Comparison of ENCODE assay signal across 23 cellular contexts in the genomic region with DNA sequence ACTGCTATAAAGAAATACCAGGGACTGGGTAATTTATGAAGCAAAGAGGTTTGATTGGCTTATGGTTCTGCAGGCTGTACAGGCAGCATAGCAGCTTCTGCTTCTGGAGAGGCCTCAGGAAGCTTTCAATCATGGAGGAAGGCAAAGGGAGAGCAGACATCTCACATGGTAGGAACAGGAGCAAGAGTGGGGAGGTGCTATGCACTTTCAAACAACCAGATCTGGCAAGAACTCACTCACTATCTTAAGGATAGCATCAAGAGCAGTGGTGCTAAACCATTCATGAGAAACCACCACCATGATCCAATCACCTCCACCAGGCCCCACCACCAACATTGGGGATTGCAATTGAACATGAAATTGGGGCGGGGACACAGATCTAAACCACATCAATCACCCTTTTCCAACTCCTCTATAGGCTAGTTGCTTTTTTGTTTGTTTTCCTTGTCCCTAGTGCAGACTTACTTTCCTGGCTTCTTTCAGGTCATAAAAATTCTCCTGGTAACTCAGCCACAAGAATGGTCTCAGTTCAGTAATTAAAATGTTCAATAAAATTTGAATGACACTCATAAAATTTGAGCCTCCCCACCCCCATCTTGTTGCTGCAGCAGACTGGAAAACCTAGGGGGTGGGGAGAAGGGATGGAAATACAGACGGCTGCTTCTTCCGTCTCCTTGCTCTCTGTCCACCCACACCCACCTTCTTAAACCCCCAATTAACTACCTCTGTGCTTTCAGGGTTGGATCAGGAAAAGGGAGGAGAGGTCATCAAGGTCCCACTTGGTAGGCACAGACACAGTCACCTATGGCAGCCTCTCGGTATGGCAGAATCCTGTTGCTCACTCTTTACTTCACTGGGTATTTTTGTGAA.
"Had no signal": no experiment of that assay in that cellular context is flagged by ENCODE, and none has a peak within 500 bp of the region (broad histone marks: within the 10 kb centered on the region; RNA-seq: fewer than 3 reads in every experiment).

No MANE protein-coding gene starts in this region.

- H3K4me2 ChIP-seq: PC-9, SK-N-SH had no signal

- H3K36me3 Mint-ChIP-seq: brain had no signal

- H3K9me2 ChIP-seq: SK-N-SH had no signal

- H2AFZ ChIP-seq: PC-9 had no signal

- DNase-seq: activated CD4-positive, alpha-beta memory T cell treated with anti-CD3 and anti-CD28 coated beads, Interleukin-2, amount 10 ng/mL, durations not matched to agents 7 days and 5 days; activated CD4-positive, alpha-beta T cell treated with anti-CD3 and anti-CD28 coated beads for 36 hours; activated CD4-positive, alpha-beta T cell treated with anti-CD3 and anti-CD28 coated beads, Interleukin-2, amount 50 U/mL, for 1 hour; activated gamma-delta T cell; activated naive CD4-positive, alpha-beta T cell treated with anti-CD3 and anti-CD28 coated beads for 36 hours; activated T-cell treated with anti-CD3 and anti-CD28 coated beads for 4 hours; activated T-cell treated with anti-CD3 and anti-CD28 coated beads, Interleukin-2, amount 50 U/mL, for 48 hours; amygdala; Karpas-422; NCI-H1048; NCI-H1417; NCI-H1930; NCI-H2171; NCI-H226; PC-9; SK-N-SH; T-helper 1 cell; WERI-Rb-1 had no signal

- H3K27me3 Mint-ChIP-seq: activated CD4-positive, alpha-beta T cell treated with anti-CD3 and anti-CD28 coated beads for 36 hours; activated naive CD8-positive, alpha-beta T cell; activated T-helper 17 cell treated with anti-CD3 and anti-CD28 coated beads, Interleukin-2, amount 50 U/mL, for 72 hours; brain had no signal

- H3K36me3 ChIP-seq: cardiac muscle cell, WERI-Rb-1 had no signal

- H3K27me3 ChIP-seq: cardiac muscle cell had no signal

- H3K9me3 Mint-ChIP-seq: activated naive CD4-positive, alpha-beta T cell treated with anti-CD3 and anti-CD28 coated beads for 36 hours; activated T-helper 17 cell treated with anti-CD3 and anti-CD28 coated beads, Interleukin-2, amount 50 U/mL, for 72 hours had no signal

- ATAC-seq: activated CD4-positive, alpha-beta T cell treated with anti-CD3 and anti-CD28 coated beads for 36 hours; activated T-helper 17 cell treated with anti-CD3 and anti-CD28 coated beads, Interleukin-2, amount 50 U/mL, for 72 hours had no signal

- H3K27ac ChIP-seq: cardiac muscle cell, PC-9, WERI-Rb-1 had no signal

- H3K27ac Mint-ChIP-seq: activated CD4-positive, alpha-beta memory T cell treated with anti-CD3 and anti-CD28 coated beads, Interleukin-2, amount 10 ng/mL, durations not matched to agents 7 days and 5 days; activated CD4-positive, alpha-beta T cell treated with anti-CD3 and anti-CD28 coated beads for 36 hours; activated naive CD4-positive, alpha-beta T cell treated with anti-CD3 and anti-CD28 coated beads for 36 hours; activated naive CD8-positive, alpha-beta T cell; activated T-helper 17 cell treated with anti-CD3 and anti-CD28 coated beads, Interleukin-2, amount 50 U/mL, for 72 hours had no signal

- H3K9me3 ChIP-seq: SK-N-SH had no signal

- H3K4me3 Mint-ChIP-seq: activated CD4-positive, alpha-beta memory T cell treated with anti-CD3 and anti-CD28 coated beads, Interleukin-2, amount 10 ng/mL, durations not matched to agents 7 days and 5 days; activated CD4-positive, alpha-beta T cell treated with anti-CD3 and anti-CD28 coated beads for 36 hours; activated naive CD4-positive, alpha-beta T cell treated with anti-CD3 and anti-CD28 coated beads for 36 hours; activated naive CD8-positive, alpha-beta T cell; activated T-helper 17 cell treated with anti-CD3 and anti-CD28 coated beads, Interleukin-2, amount 50 U/mL, for 72 hours; brain had no signal

- FAIRE-seq: astrocyte had no signal

- H3K4me3 ChIP-seq: cardiac muscle cell, PC-9 had no signal

- H3K9ac ChIP-seq: SK-N-SH had no signal
